In genomic region chr3:149657796-149658443, GRCh38 we compare ENCODE assay signal across 1 cellular context.
TF ChIP-seq lines count a peak whose summit lies in the region.

TSS of gene WWTR1 (minus strand) at chr3:149658025. CDS start at chr3:149657306, 719 bp downstream.

TF ChIP-seq in HEK293, 187 proteins besides CTCF, POLR2A, EP300 and RAD21 (continued from another document and continues in another):
- TF ChIP-seq, protein P1, sequence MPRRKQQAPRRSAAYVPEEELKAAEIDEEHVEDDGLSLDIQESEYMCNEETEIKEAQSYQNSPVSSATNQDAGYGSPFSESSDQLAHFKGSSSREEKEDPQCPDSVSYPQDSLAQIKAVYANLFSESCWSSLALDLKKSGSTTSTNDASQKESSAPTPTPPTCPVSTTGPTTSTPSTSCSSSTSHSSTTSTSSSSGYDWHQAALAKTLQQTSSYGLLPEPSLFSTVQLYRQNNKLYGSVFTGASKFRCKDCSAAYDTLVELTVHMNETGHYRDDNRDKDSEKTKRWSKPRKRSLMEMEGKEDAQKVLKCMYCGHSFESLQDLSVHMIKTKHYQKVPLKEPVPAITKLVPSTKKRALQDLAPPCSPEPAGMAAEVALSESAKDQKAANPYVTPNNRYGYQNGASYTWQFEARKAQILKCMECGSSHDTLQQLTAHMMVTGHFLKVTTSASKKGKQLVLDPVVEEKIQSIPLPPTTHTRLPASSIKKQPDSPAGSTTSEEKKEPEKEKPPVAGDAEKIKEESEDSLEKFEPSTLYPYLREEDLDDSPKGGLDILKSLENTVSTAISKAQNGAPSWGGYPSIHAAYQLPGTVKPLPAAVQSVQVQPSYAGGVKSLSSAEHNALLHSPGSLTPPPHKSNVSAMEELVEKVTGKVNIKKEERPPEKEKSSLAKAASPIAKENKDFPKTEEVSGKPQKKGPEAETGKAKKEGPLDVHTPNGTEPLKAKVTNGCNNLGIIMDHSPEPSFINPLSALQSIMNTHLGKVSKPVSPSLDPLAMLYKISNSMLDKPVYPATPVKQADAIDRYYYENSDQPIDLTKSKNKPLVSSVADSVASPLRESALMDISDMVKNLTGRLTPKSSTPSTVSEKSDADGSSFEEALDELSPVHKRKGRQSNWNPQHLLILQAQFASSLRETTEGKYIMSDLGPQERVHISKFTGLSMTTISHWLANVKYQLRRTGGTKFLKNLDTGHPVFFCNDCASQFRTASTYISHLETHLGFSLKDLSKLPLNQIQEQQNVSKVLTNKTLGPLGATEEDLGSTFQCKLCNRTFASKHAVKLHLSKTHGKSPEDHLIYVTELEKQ (tag by site-specific recombination; IDR thresholded peaks at IDR 0.05; ENCODE audit: borderline replicate concordance) = no peak
- peak; percentile 79 for TF ChIP-seq ZXDB (tag by site-specific recombination; IDR thresholded peaks at IDR 0.05)
- TF ChIP-seq, protein P2, sequence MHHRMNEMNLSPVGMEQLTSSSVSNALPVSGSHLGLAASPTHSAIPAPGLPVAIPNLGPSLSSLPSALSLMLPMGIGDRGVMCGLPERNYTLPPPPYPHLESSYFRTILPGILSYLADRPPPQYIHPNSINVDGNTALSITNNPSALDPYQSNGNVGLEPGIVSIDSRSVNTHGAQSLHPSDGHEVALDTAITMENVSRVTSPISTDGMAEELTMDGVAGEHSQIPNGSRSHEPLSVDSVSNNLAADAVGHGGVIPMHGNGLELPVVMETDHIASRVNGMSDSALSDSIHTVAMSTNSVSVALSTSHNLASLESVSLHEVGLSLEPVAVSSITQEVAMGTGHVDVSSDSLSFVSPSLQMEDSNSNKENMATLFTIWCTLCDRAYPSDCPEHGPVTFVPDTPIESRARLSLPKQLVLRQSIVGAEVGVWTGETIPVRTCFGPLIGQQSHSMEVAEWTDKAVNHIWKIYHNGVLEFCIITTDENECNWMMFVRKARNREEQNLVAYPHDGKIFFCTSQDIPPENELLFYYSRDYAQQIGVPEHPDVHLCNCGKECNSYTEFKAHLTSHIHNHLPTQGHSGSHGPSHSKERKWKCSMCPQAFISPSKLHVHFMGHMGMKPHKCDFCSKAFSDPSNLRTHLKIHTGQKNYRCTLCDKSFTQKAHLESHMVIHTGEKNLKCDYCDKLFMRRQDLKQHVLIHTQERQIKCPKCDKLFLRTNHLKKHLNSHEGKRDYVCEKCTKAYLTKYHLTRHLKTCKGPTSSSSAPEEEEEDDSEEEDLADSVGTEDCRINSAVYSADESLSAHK (tag by site-specific recombination; IDR thresholded peaks at IDR 0.05) = no peak
- peak; percentile 97 for TF ChIP-seq EGR2 (tag by site-specific recombination; IDR thresholded peaks at IDR 0.05; ENCODE audit: low read depth)
- TF ChIP-seq GLIS2 (tag by site-specific recombination; IDR thresholded peaks at IDR 0.05) = peak; percentile 94
- TF ChIP-seq ZNF404 (tag by site-specific recombination; IDR thresholded peaks at IDR 0.05) = no peak
- no peak for TF ChIP-seq GLI2 (tag by site-specific recombination; IDR thresholded peaks at IDR 0.05; ENCODE audit: borderline replicate concordance, low read depth)
- no peak for TF ChIP-seq ZNF140 (tag by site-specific recombination; IDR thresholded peaks at IDR 0.05)
- TF ChIP-seq ZNF513 (tag by site-specific recombination; IDR thresholded peaks at IDR 0.05) = peak; percentile 96
- TF ChIP-seq, protein P3, sequence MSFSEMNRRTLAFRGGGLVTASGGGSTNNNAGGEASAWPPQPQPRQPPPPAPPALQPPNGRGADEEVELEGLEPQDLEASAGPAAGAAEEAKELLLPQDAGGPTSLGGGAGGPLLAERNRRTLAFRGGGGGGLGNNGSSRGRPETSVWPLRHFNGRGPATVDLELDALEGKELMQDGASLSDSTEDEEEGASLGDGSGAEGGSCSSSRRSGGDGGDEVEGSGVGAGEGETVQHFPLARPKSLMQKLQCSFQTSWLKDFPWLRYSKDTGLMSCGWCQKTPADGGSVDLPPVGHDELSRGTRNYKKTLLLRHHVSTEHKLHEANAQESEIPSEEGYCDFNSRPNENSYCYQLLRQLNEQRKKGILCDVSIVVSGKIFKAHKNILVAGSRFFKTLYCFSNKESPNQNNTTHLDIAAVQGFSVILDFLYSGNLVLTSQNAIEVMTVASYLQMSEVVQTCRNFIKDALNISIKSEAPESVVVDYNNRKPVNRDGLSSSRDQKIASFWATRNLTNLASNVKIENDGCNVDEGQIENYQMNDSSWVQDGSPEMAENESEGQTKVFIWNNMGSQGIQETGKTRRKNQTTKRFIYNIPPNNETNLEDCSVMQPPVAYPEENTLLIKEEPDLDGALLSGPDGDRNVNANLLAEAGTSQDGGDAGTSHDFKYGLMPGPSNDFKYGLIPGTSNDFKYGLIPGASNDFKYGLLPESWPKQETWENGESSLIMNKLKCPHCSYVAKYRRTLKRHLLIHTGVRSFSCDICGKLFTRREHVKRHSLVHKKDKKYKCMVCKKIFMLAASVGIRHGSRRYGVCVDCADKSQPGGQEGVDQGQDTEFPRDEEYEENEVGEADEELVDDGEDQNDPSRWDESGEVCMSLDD (tag by site-specific recombination; IDR thresholded peaks at IDR 0.05) = 0 out of 2 replicates have a peak, but pooled peaks have one; percentile 33
- TF ChIP-seq ZNF600 (tag by site-specific recombination; IDR thresholded peaks at IDR 0.05) = peak; percentile 45; the same call in 1 of the 2 replicates
- peak; percentile 11 for TF ChIP-seq ZSCAN30 (tag by site-specific recombination; IDR thresholded peaks at IDR 0.05)
- peak; percentile 66 for TF ChIP-seq ZNF335 (tag by site-specific recombination; conservative IDR thresholded peaks at IDR 0.05)
- TF ChIP-seq ZNF146 (tag by site-specific recombination; IDR thresholded peaks at IDR 0.05) = 0 out of 2 replicates have a peak, but pooled peaks have one; percentile 5
- TF ChIP-seq ZNF76 (tag by site-specific recombination; IDR thresholded peaks at IDR 0.05; ENCODE audit: borderline replicate concordance, low read depth) = peak; percentile 81; the same call in 1 of the 2 replicates
- TF ChIP-seq ZNF843 (tag by site-specific recombination; IDR thresholded peaks at IDR 0.05) = no peak
- TF ChIP-seq ZBTB6 (tag by site-specific recombination; IDR thresholded peaks at IDR 0.05) = peak; percentile 89; the same call in 1 of the 2 replicates
- TF ChIP-seq ZBTB17 (tag by site-specific recombination; IDR thresholded peaks at IDR 0.05) = peak; percentile 68
- TF ChIP-seq REPIN1 (tag by site-specific recombination; IDR thresholded peaks at IDR 0.05; ENCODE audit: low read depth) = no peak
- TF ChIP-seq ZBTB48 (tag by site-specific recombination; IDR thresholded peaks at IDR 0.05) = peak; percentile 56
- TF ChIP-seq ZNF629 (tag by site-specific recombination; IDR thresholded peaks at IDR 0.05) = peak; percentile 36
- peak; percentile 78 for TF ChIP-seq ZBTB26 (tag by site-specific recombination; optimal IDR thresholded peaks at IDR 0.05)
- TF ChIP-seq, protein P4, sequence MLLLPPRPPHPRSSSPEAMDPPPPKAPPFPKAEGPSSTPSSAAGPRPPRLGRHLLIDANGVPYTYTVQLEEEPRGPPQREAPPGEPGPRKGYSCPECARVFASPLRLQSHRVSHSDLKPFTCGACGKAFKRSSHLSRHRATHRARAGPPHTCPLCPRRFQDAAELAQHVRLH (tag by site-specific recombination; IDR thresholded peaks at IDR 0.05) = peak; percentile 91
- peak; percentile 55; the same call in 1 of the 2 replicates for TF ChIP-seq ZNF777 (tag by site-specific recombination; IDR thresholded peaks at IDR 0.05; ENCODE audit: borderline replicate concordance)
- peak; percentile 15; the same call in 1 of the 2 replicates for TF ChIP-seq KLF9 (tag by site-specific recombination; IDR thresholded peaks at IDR 0.05; ENCODE audit: low read depth)
- TF ChIP-seq ZNF394 (tag by site-specific recombination; IDR thresholded peaks at IDR 0.05; ENCODE audit: borderline replicate concordance) = peak; percentile 71; the same call in 1 of the 2 replicates
- TF ChIP-seq ZBTB20 (tag by site-specific recombination; IDR thresholded peaks at IDR 0.05) = peak; percentile 69
- TF ChIP-seq KLF8 (tag by site-specific recombination; IDR thresholded peaks at IDR 0.05) = peak; percentile 78
- 0 out of 2 replicates have a peak, but pooled peaks have one; percentile 20 for TF ChIP-seq BCL11A (tag by site-specific recombination; IDR thresholded peaks at IDR 0.05; ENCODE audit: low read depth)
- TF ChIP-seq SP7 (tag by site-specific recombination; IDR thresholded peaks at IDR 0.05) = peak; percentile 36; the same call in 1 of the 2 replicates
- no peak for TF ChIP-seq OSR2 (tag by site-specific recombination; IDR thresholded peaks at IDR 0.05)
- TF ChIP-seq SP3 (tag by site-specific recombination; IDR thresholded peaks at IDR 0.05) = peak; percentile 79
- TF ChIP-seq IKZF3 (tag by site-specific recombination; IDR thresholded peaks at IDR 0.05) = peak; percentile 92
- peak; percentile 97 for TF ChIP-seq ZFHX2 (tag by site-specific recombination; conservative IDR thresholded peaks at IDR 0.05)
- TF ChIP-seq ZFP3 (tag by site-specific recombination; IDR thresholded peaks at IDR 0.05; ENCODE audit: low read depth) = no peak
- TF ChIP-seq ZNF529 (tag by site-specific recombination; IDR thresholded peaks at IDR 0.05; ENCODE audit: insufficient replicate concordance) = no peak
- 0 out of 2 replicates have a peak, but pooled peaks have one; percentile 14 for TF ChIP-seq REST (tag by site-specific recombination; IDR thresholded peaks at IDR 0.05)
- peak; percentile 93 for TF ChIP-seq PATZ1 (tag by site-specific recombination; IDR thresholded peaks at IDR 0.05)
- TF ChIP-seq GLIS1 (tag by site-specific recombination; IDR thresholded peaks at IDR 0.05) = peak; percentile 73
- peak; percentile 18; the same call in 1 of the 2 replicates for TF ChIP-seq ZEB2 (tag by site-specific recombination; IDR thresholded peaks at IDR 0.05)
